Comparison of ENCODE assay signal across 13 cellular contexts in the genomic region with DNA sequence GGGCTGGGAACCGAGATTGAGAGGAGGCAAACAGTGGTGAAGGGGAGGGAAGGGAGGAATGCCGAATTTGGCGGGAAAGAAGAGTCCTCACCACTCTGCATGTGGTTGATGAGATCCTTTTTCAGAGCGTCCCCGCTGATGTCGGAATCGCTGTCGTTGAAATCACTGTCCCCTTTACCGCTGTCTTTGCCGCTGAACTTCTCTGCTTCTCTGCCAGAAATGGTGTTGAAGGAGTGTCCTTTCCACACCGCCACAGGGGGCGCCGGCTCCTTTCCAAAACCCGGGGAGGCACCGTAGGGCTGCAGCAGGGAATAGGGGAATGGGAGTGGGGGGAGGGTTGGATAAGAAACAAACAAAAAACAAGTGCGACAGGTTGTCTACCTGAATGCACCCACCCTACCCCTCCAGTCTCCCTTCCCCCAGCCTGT. TPM values are rescaled to one million over a fixed set of nuclear protein-coding genes. Genes with fewer than 3 reads are reported as not detected.
DNase-seq lines count a peak whose midpoint lies in the region; ATAC-seq and TF ChIP-seq lines count a peak whose summit lies in the region.
"Had no signal": no experiment of that assay in that cellular context is flagged by ENCODE, and none has a peak within 500 bp of the region (broad histone marks: within the 10 kb centered on the region; RNA-seq: fewer than 3 reads in every experiment).

No MANE protein-coding gene starts in this region.

- H3K27me3 Mint-ChIP-seq in T-cell = peaks cover 46 to 57% of the 10 kb centered on the region in 2 donors

- CTCF ChIA-PET in T-cell (lab: Charles Lee) = no interaction called here

- peaks cover 0 to 5% (median 0%) of the 10 kb centered on the region in 3 donors for H3K9me3 Mint-ChIP-seq in T-cell
- H3K9me3 Mint-ChIP-seq: stimulated activated naive CD8-positive, alpha-beta T cell treated with anti-CD3 and anti-CD28 coated beads, Interleukin-15, Interleukin-2, amounts not matched to agents 100 ng/mL and 50 ng/mL, for 24 hours had no signal

- H3K9me3 ChIP-seq in BE2C = peaks cover 8% of the 10 kb centered on the region; the same call in 1 of the 2 replicates

- H3K4me3 Mint-ChIP-seq in T-cell = peak overlapping the region in 2 of 3 donors; percentile 43 to 64

- no peak overlapping the region for H3K27ac Mint-ChIP-seq in T-cell
- H3K27ac Mint-ChIP-seq: stimulated activated naive CD8-positive, alpha-beta T cell treated with anti-CD3 and anti-CD28 coated beads, Interleukin-15, Interleukin-2, amounts not matched to agents 100 ng/mL and 50 ng/mL, for 24 hours had no signal

- TF ChIP-seq CTCF in BE2C (IDR thresholded peaks at IDR 0.05; ENCODE audit: low read depth, low read length) = peak; percentile 27; the same call in 1 of the 2 replicates

- no peak for DNase-seq in BE2C
- DNase-seq in ELF-1 (ENCODE audit: low read depth, low spot score) = peak; percentile 78
- DNase-seq in T-cell = no peak
- peak; percentile 47 for DNase-seq in iPS-NIHi7 (ENCODE audit: extremely low spot score)
- DNase-seq in SK-N-DZ (ENCODE audit: low spot score) = no peak
- DNase-seq: activated CD8-positive, alpha-beta memory T cell treated with anti-CD3 and anti-CD28 coated beads, Interleukin-2, amount 50 U/mL, for 4 hours; NCI-H1048 had no signal

- ATAC-seq in T-cell (replicated peaks in 1 of 4) = no peak
- ATAC-seq in GM19467 (IDR thresholded peaks at IDR 0.05; ENCODE audit: unreplicated experiment) = no peak
- ATAC-seq in HG03097 (IDR thresholded peaks at IDR 0.05; ENCODE audit: low FRiP score, unreplicated experiment) = no peak
- no peak for ATAC-seq in HG03159 (IDR thresholded peaks at IDR 0.05; ENCODE audit: unreplicated experiment)
- ATAC-seq: Right ventricle myocardium inferior had no signal

- peaks cover 2% of the 10 kb centered on the region; the same call in 1 of the 2 replicates for H3K4me1 ChIP-seq in BE2C

- H3K36me3 Mint-ChIP-seq in T-cell = no peaks in the 10 kb centered on the region

- H3K36me3 ChIP-seq in BE2C = no peaks in the 10 kb centered on the region

- POLR2A ChIA-PET in T-cell (lab: Charles Lee) = no interaction called here

- H3K4me3 ChIP-seq in BE2C (ENCODE audit: low read depth, low read length) = no peak overlapping the region

- peaks cover 11 to 25% (median 24%) of the 10 kb centered on the region in 3 donors for H3K4me1 Mint-ChIP-seq in T-cell

- peaks cover 47% of the 10 kb centered on the region for H3K27me3 ChIP-seq in BE2C

RNA-seq across cellular contexts. Expression of a gene that starts 3.1 kb away (rescaled TPM):
- polyA plus RNA-seq in BE2C (2012; ENCODE audit: insufficient read depth, insufficient read length, low read depth) = 1.5 TPM
- not detected for total RNA-seq in T-cell
- polyA plus RNA-seq in SK-N-DZ (2014; cell fraction: cytosol; rRNA removed) = not detected in 2 replicates
- not detected in 2 replicates for polyA plus RNA-seq in SK-N-DZ (2014; cell fraction: nucleus; rRNA removed)
- total RNA-seq: dermis microvascular lymphatic vessel endothelial cell had no signal

Comparison
In these comparisons a context has a peak if more than half of its experiments do, and no peak if none do; other contexts are left out.
1. DNase-seq: peak in ELF-1 (single experiment) and iPS-NIHi7 (single experiment); none in BE2C (single experiment), T-cell (0 of 34) and SK-N-DZ (single experiment).